In genomic region chrX:10555846-10556245, GRCh38 we compare ENCODE assay signal across 14 cellular contexts.
"Had no signal": no experiment of that assay in that cellular context is flagged by ENCODE, and none has a peak within 500 bp of the region (broad histone marks: within the 10 kb centered on the region; RNA-seq: fewer than 3 reads in every experiment).

No MANE protein-coding gene starts in this region.

- H3K4me3 Mint-ChIP-seq: activated naive CD8-positive, alpha-beta T cell treated with anti-CD3 and anti-CD28 coated beads, Interleukin-2, amount 10 ng/mL, durations not matched to agents 7 days and 5 days; naive B cell had no signal

- H3K4me1 Mint-ChIP-seq: activated naive CD8-positive, alpha-beta T cell treated with anti-CD3 and anti-CD28 coated beads, Interleukin-2, amount 10 ng/mL, durations not matched to agents 7 days and 5 days had no signal

- H3K36me3 Mint-ChIP-seq: activated naive CD8-positive, alpha-beta T cell treated with anti-CD3 and anti-CD28 coated beads, Interleukin-2, amount 10 ng/mL, durations not matched to agents 7 days and 5 days had no signal

- H3K27me3 Mint-ChIP-seq: activated naive CD8-positive, alpha-beta T cell treated with anti-CD3 and anti-CD28 coated beads, Interleukin-2, amount 10 ng/mL, durations not matched to agents 7 days and 5 days had no signal

- H3K4me1 ChIP-seq: gastrocnemius medialis, transverse colon had no signal

- H3K36me3 ChIP-seq: gastrocnemius medialis, transverse colon had no signal

- H3K27ac Mint-ChIP-seq: activated naive CD8-positive, alpha-beta T cell treated with anti-CD3 and anti-CD28 coated beads, Interleukin-2, amount 10 ng/mL, durations not matched to agents 7 days and 5 days; naive B cell had no signal

- ATAC-seq: gastrocnemius medialis; stimulated activated naive CD8-positive, alpha-beta T cell treated with anti-CD3 and anti-CD28 coated beads, Interleukin-15, Interleukin-2, amounts not matched to agents 100 U/mL and 50 U/mL, for 24 hours had no signal

- H3K4me3 ChIP-seq: gastrocnemius medialis, transverse colon had no signal

- H3K9me3 ChIP-seq: gastrocnemius medialis, transverse colon had no signal

- H3K27ac ChIP-seq: gastrocnemius medialis, transverse colon had no signal

- H3K27me3 ChIP-seq: gastrocnemius medialis, transverse colon had no signal

- DNase-seq: activated CD4-positive, alpha-beta T cell treated with anti-CD3 and anti-CD28 coated beads, Interleukin-2, amount 50 U/mL, for 4 hours; activated CD4-positive, CD25-positive, alpha-beta regulatory T cell treated with anti-CD3 and anti-CD28 coated beads, Interleukin-2, amount 50 U/mL, for 72 hours; activated naive CD4-positive, alpha-beta T cell; activated naive CD8-positive, alpha-beta T cell treated with anti-CD3 and anti-CD28 coated beads, Interleukin-2, amount 10 ng/mL, durations not matched to agents 7 days and 5 days; activated T-cell treated with anti-CD3 and anti-CD28 coated beads for 4 hours; erythroblast; gastrocnemius medialis; mammary epithelial cell; naive B cell; nucleus accumbens; small intestine; stimulated activated CD4-positive, alpha-beta T cell treated with anti-CD3 and anti-CD28 coated beads, Interleukin-4, amount 100 ng/mL, for 24 hours; stimulated activated naive CD8-positive, alpha-beta T cell treated with anti-CD3 and anti-CD28 coated beads, Interleukin-15, Interleukin-2, amounts not matched to agents 100 U/mL and 50 U/mL, for 24 hours; transverse colon had no signal
